ENCODE assay signal across 15 cellular contexts in genomic region chr19:7041563-7041962, GRCh38. TPM values are rescaled to one million over a fixed set of nuclear protein-coding genes. Genes with fewer than 3 reads are reported as not detected.
"Had no signal": no experiment of that assay in that cellular context is flagged by ENCODE, and none has a peak within 500 bp of the region (broad histone marks: within the 10 kb centered on the region; RNA-seq: fewer than 3 reads in every experiment).

No MANE protein-coding gene starts in this region.

RNA-seq across cellular contexts. Expression of gene MBD3L4, which starts 1.6 kb away (rescaled TPM):
- total RNA-seq: stomach, subcutaneous adipose tissue, suprapubic skin, temporal lobe, testis, thoracic aorta, thyroid gland, tibial nerve, transverse colon, upper lobe of left lung, upper lobe of right lung, ureter, urinary bladder, uterus, vagina had no signal

RNA-seq across cellular contexts. Expression of gene MBD3L2, which starts 7.6 kb away (rescaled TPM):
- total RNA-seq: stomach, subcutaneous adipose tissue, suprapubic skin, temporal lobe, testis, thoracic aorta, thyroid gland, tibial nerve, transverse colon, upper lobe of left lung, upper lobe of right lung, ureter, urinary bladder, uterus, vagina had no signal

RNA-seq across cellular contexts. Expression of gene MBD3L5, which starts 11.2 kb away (rescaled TPM):
- total RNA-seq: stomach, subcutaneous adipose tissue, suprapubic skin, temporal lobe, testis, thoracic aorta, thyroid gland, tibial nerve, transverse colon, upper lobe of left lung, upper lobe of right lung, ureter, urinary bladder, uterus, vagina had no signal

RNA-seq across cellular contexts. Expression of gene MBD3L3, which starts 16.9 kb away (rescaled TPM):
- total RNA-seq: stomach, subcutaneous adipose tissue, suprapubic skin, temporal lobe, thoracic aorta, thyroid gland, tibial nerve, transverse colon, upper lobe of left lung, upper lobe of right lung, ureter, urinary bladder, uterus, vagina had no signal

RNA-seq across cellular contexts. Expression of gene MBD3L2B, which starts 20.3 kb away (rescaled TPM):
- total RNA-seq: stomach, subcutaneous adipose tissue, suprapubic skin, temporal lobe, testis, thoracic aorta, thyroid gland, tibial nerve, transverse colon, upper lobe of left lung, upper lobe of right lung, ureter, urinary bladder, uterus, vagina had no signal
